1 cellular context compared by ENCODE assay signal in the genomic region with DNA sequence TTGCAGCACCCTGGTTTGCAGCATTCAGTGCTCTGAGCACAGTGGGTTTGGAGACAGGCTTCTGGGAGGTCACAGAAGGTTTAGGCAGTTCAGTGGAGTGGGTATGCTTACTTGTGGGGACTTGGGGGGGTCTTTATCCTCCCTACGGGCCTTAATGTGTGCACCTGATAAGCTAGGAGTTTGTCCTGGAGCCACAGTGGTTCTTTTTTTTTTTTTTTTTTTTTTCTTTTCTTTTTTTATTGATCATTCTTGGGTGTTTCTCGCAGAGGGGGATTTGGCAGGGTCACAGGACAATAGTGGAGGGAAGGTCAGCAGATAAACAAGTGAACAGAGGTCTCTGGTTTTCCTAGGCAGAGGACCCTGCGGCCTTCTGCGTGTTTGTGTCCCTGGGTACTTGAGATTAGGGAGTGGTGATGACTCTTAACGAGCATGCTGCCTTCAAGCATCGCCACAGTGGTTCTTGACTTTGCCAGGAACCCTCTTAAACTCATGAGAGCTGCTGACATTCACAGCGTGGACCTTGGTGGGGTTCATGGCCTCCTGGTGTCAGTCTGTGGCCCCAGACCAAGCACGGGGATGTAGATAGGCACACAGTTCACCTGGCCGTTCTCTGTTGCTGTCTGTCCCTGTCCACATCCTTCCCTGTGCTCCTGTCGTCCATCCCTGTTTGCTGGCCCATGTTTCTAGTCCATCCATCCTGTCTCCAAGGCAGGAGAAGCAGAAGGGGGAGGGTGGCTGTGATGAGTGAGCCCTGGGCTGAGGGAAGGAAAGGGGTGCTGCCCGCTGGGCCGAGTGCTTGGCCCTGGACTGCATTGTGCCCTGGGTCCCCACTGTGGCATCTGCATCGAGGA.
TF ChIP-seq lines count a peak whose summit lies in the region.

No MANE protein-coding gene starts in this region.

TF ChIP-seq in endothelial cell of umbilical vein, 7 proteins besides CTCF, POLR2A, EP300 and RAD21:
- TF ChIP-seq GATA2 (IDR thresholded peaks at IDR 0.05; ENCODE audit: insufficient read depth, insufficient read length, low read depth, low read length) = no peak
- TF ChIP-seq MYC (IDR thresholded peaks at IDR 0.05; ENCODE audit: low read depth, low read length) = no peak
- TF ChIP-seq MAX (IDR thresholded peaks at IDR 0.05; ENCODE audit: insufficient read depth, insufficient read length) = no peak
- TF ChIP-seq FOS (IDR thresholded peaks at IDR 0.05; ENCODE audit: borderline replicate concordance, insufficient read depth, low read length) = no peak
- TF ChIP-seq JUN (IDR thresholded peaks at IDR 0.05; ENCODE audit: borderline replicate concordance, insufficient read depth, insufficient read length, low read depth) = no peak
- TF ChIP-seq EZH2 (IDR thresholded peaks at IDR 0.05; ENCODE audit: borderline replicate concordance, low read depth, low read length, severe bottlenecking) = no peak
- no peak for TF ChIP-seq POLR2AphosphoS5 (IDR thresholded peaks at IDR 0.05; ENCODE audit: insufficient read depth, low read depth, low read length)
